21 cellular contexts compared by ENCODE assay signal in the genomic region with DNA sequence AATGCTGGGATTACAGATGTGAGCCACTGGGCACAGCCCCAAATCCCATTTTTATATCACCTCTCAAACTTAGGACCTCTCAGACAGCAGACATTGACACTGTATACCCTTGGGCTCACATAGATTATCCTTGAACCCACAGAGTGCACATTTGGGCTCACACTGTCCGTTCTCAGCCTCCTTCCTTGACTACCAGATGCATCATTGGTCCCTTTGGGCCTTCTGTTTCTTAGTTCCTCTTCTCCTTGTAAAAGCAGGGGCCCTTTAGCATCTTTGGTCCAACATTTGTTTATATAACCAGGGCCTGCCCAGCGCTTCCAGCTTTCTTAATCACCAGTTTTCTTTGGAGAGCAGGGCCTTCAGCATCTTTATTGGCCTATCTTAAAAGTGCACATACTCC.
DNase-seq lines count a peak whose midpoint lies in the region; ATAC-seq lines count a peak whose summit lies in the region.
"Had no signal": no experiment of that assay in that cellular context is flagged by ENCODE, and none has a peak within 500 bp of the region (broad histone marks: within the 10 kb centered on the region; RNA-seq: fewer than 3 reads in every experiment).

No MANE protein-coding gene starts in this region.

- H3K79me2 ChIP-seq in GM23248 (ENCODE audit: insufficient read depth), result no peaks in the 10 kb centered on the region

- H3K27ac ChIP-seq in SK-N-MC, result no peak overlapping the region
- H3K27ac ChIP-seq in GM23248, result no peak overlapping the region
- H3K27ac ChIP-seq: 22Rv1; A549; BLaER1 treated with 17β-estradiol and CSF1 and Interleukin-3, amounts not matched to agents 10 nM and 100 nM; C4-2B had no signal

- H3F3A ChIP-seq in GM23248 (ENCODE audit: insufficient read depth), result peaks cover 27% of the 10 kb centered on the region

- no peaks in the 10 kb centered on the region for H3K9me3 ChIP-seq in SK-N-MC (ENCODE audit: low read depth, low read length)
- H3K9me3 ChIP-seq in GM23248 (ENCODE audit: low read depth), result no peaks in the 10 kb centered on the region
- H3K9me3 ChIP-seq: A549; BLaER1 treated with 17β-estradiol and CSF1 and Interleukin-3, amounts not matched to agents 10 nM and 100 nM had no signal

- no peak overlapping the region for H3K4me3 Mint-ChIP-seq in stimulated activated naive B cell treated with anti-CD40 and anti-IgM and Interleukin-4, amounts not matched to agents 10 μg/mL and 1 μg/mL and 100 μg/mL, for 72 hours
- H3K4me3 Mint-ChIP-seq: B cell; CD4-positive, alpha-beta T cell; CD8-positive, alpha-beta T cell had no signal

- no peaks in the 10 kb centered on the region for H3K27me3 ChIP-seq in GM23248 (replicated peaks; ENCODE audit: insufficient read depth)
- H3K27me3 ChIP-seq: BLaER1 treated with 17β-estradiol and CSF1 and Interleukin-3, amounts not matched to agents 10 nM and 100 nM had no signal

- H2AFZ ChIP-seq in GM23248, result no peak overlapping the region

- H3K36me3 ChIP-seq in SK-N-MC (ENCODE audit: insufficient read depth, low read length) (no peaks in the 10 kb centered on the region), GM23248 (ENCODE audit: low read depth) (no peaks in the 10 kb centered on the region)
- H3K36me3 ChIP-seq: BLaER1 treated with 17β-estradiol and CSF1 and Interleukin-3, amounts not matched to agents 10 nM and 100 nM had no signal

- in situ Hi-C loops in GM23248 (cut with MboI), result no loop called here

- H4K20me1 ChIP-seq in GM23248 (ENCODE audit: insufficient read depth), result no peaks in the 10 kb centered on the region
- H4K20me1 ChIP-seq: BLaER1 treated with 17β-estradiol and CSF1 and Interleukin-3, amounts not matched to agents 10 nM and 100 nM had no signal

- H3K27me3 Mint-ChIP-seq in stimulated activated naive B cell treated with anti-CD40 and anti-IgM and Interleukin-4, amounts not matched to agents 10 μg/mL and 1 μg/mL and 100 μg/mL, for 72 hours, result no peaks in the 10 kb centered on the region
- H3K27me3 Mint-ChIP-seq: CD4-positive, alpha-beta T cell had no signal

- no peak overlapping the region for H3K9ac ChIP-seq in SK-N-MC (ENCODE audit: insufficient read length)
- no peak overlapping the region for H3K9ac ChIP-seq in GM23248
- H3K9ac ChIP-seq: BLaER1 treated with 17β-estradiol and CSF1 and Interleukin-3, amounts not matched to agents 10 nM and 100 nM had no signal

- peak overlapping the region; percentile 63 for H3K27ac Mint-ChIP-seq in stimulated activated naive B cell treated with anti-CD40 and anti-IgM and Interleukin-4, amounts not matched to agents 10 μg/mL and 1 μg/mL and 100 μg/mL, for 72 hours
- H3K27ac Mint-ChIP-seq: B cell; CD4-positive, alpha-beta T cell; CD8-positive, alpha-beta T cell had no signal

- peaks cover 0 to 4% of the 10 kb centered on the region in 2 donors for H3K9me3 Mint-ChIP-seq in stimulated activated naive B cell treated with anti-CD40 and anti-IgM and Interleukin-4, amounts not matched to agents 10 μg/mL and 1 μg/mL and 100 μg/mL, for 72 hours
- H3K9me3 Mint-ChIP-seq: CD4-positive, alpha-beta T cell; CD8-positive, alpha-beta T cell had no signal

- peak; percentile 62 for ATAC-seq in stimulated activated naive B cell treated with anti-CD40 and anti-IgM and Interleukin-4, amounts not matched to agents 10 μg/mL and 1 μg/mL and 100 μg/mL, for 72 hours (replicated peaks)
- no peak for ATAC-seq in left ventricle myocardium superior
- ATAC-seq: A549; CD8-positive, alpha-beta T cell; GM12878 had no signal

- H3K4me1 ChIP-seq in GM23248 (ENCODE audit: insufficient read depth), result peaks cover 23% of the 10 kb centered on the region
- H3K4me1 ChIP-seq: BLaER1 treated with 17β-estradiol and CSF1 and Interleukin-3, amounts not matched to agents 10 nM and 100 nM had no signal

- intact Hi-C loops in left ventricle myocardium superior (cut with micrococcal nuclease), result no loop called here

- peaks cover 13 to 28% of the 10 kb centered on the region in 2 donors for H3K4me1 Mint-ChIP-seq in stimulated activated naive B cell treated with anti-CD40 and anti-IgM and Interleukin-4, amounts not matched to agents 10 μg/mL and 1 μg/mL and 100 μg/mL, for 72 hours
- H3K4me1 Mint-ChIP-seq: B cell had no signal

- DNase-seq in SK-N-MC (ENCODE audit: low read depth, low spot score), result no peak
- DNase-seq in fibroblast of peridontal ligament (ENCODE audit: extremely low read depth), result peak; percentile 35
- no peak for DNase-seq in stimulated activated naive B cell treated with anti-CD40 and anti-IgM and Interleukin-4, amounts not matched to agents 10 μg/mL and 1 μg/mL and 100 μg/mL, for 72 hours
- no peak for DNase-seq in left ventricle myocardium superior
- no peak for DNase-seq in GM23248
- DNase-seq: AML-193; CD4-positive, alpha-beta T cell; DMS 273 treated with DMSO at 0.1 percent for 48 hours; DMS153; DMS53; DMS79; DND-41; EL; GDM1 had no signal

- H3K4me3 ChIP-seq in SK-N-MC (0 out of 2 replicates have a peak overlapping the region, but pooled peaks have one; percentile 37), GM23248 (no peak overlapping the region)
- H3K4me3 ChIP-seq: A549; BLaER1 treated with 17β-estradiol and CSF1 and Interleukin-3, amounts not matched to agents 10 nM and 100 nM; GM12878 had no signal

- no peaks in the 10 kb centered on the region for H3K9me2 ChIP-seq in GM23248 (ENCODE audit: insufficient read depth)

- H3K36me3 Mint-ChIP-seq in stimulated activated naive B cell treated with anti-CD40 and anti-IgM and Interleukin-4, amounts not matched to agents 10 μg/mL and 1 μg/mL and 100 μg/mL, for 72 hours, result no peaks in the 10 kb centered on the region
- H3K36me3 Mint-ChIP-seq: CD8-positive, alpha-beta T cell had no signal

- WGBS in GM23248 (ENCODE audit: low coverage in 1 of 2, low lambda C conversion rate in 2 of 2, missing lambda C conversion rate in 2 of 2), 2 experiments, result 93% methylated on average over 2 of the region's 2 CpGs

- no peak overlapping the region for H3K4me2 ChIP-seq in GM23248 (ENCODE audit: unreplicated experiment)
- H3K4me2 ChIP-seq: A549; BLaER1 treated with 17β-estradiol and CSF1 and Interleukin-3, amounts not matched to agents 10 nM and 100 nM had no signal
